Comparison of ENCODE assay signal across 22 cellular contexts in genomic region chr3:183984337-183984736, GRCh38. TPM values are rescaled to one million over a fixed set of nuclear protein-coding genes. Genes with fewer than 3 reads are reported as not detected.
DNase-seq lines count a peak whose midpoint lies in the region; ATAC-seq and TF ChIP-seq lines count a peak whose summit lies in the region.
"Had no signal": no experiment of that assay in that cellular context is flagged by ENCODE, and none has a peak within 500 bp of the region (broad histone marks: within the 10 kb centered on the region; RNA-seq: fewer than 3 reads in every experiment).

No MANE protein-coding gene starts in this region.

- no peaks in the 10 kb centered on the region for H3K27me3 ChIP-seq in CD4-positive, CD25-positive, alpha-beta regulatory T cell (ENCODE audit: control insufficient read depth, insufficient read depth, low read length)
- no peaks in the 10 kb centered on the region for H3K27me3 ChIP-seq in sigmoid colon
- H3K27me3 ChIP-seq: BLaER1 treated with 17β-estradiol and CSF1 and Interleukin-3, amounts not matched to agents 10 nM and 100 nM had no signal

- H3K4me1 Mint-ChIP-seq in CD4-positive, CD25-positive, alpha-beta regulatory T cell = peaks cover 0 to 5% (median 5%) of the 10 kb centered on the region in 4 donors

- intact Hi-C loops in sigmoid colon (cut with DNase I) = no loop called here

- H3K27me3 Mint-ChIP-seq in CD4-positive, CD25-positive, alpha-beta regulatory T cell = no peaks in the 10 kb centered on the region

- 90 to 95% methylated on average over 3 of the region's 3 CpGs for WGBS in sigmoid colon, 2 donors

- no peaks in the 10 kb centered on the region for H3K9me3 ChIP-seq in CD4-positive, CD25-positive, alpha-beta regulatory T cell (ENCODE audit: control insufficient read depth in 2 of 2, low read length in 2 of 2)
- no peaks in the 10 kb centered on the region for H3K9me3 ChIP-seq in sigmoid colon
- H3K9me3 ChIP-seq: BLaER1 treated with 17β-estradiol and CSF1 and Interleukin-3, amounts not matched to agents 10 nM and 100 nM had no signal

- TF ChIP-seq EP300 in sigmoid colon (IDR thresholded peaks at IDR 0.05) = no peak

- no peak for DNase-seq in CD4-positive, CD25-positive, alpha-beta regulatory T cell
- DNase-seq in LNCaP clone FGC (ENCODE audit: low read depth) (no peak), fibroblast of peridontal ligament (ENCODE audit: extremely low read depth) (peak; percentile 40), sigmoid colon (no peak)
- no peak for DNase-seq in activated CD4-positive, alpha-beta T cell treated with anti-CD3 and anti-CD28 coated beads, Interleukin-2, amount 50 U/mL, for 4 hours
- DNase-seq: ACHN, COR-L47, NCI-H1048, NCI-H146, NCI-H2081 treated with DMSO at 0.1 percent for 48 hours, NCI-H226, NCI-H526 treated with DMSO at 0.1 percent for 48 hours had no signal

- H3K4me3 Mint-ChIP-seq in CD4-positive, CD25-positive, alpha-beta regulatory T cell = no peak overlapping the region

- peaks cover 51% of the 10 kb centered on the region for H3K36me3 Mint-ChIP-seq in CD4-positive, CD25-positive, alpha-beta regulatory T cell

- H3K4me3 ChIP-seq in CD4-positive, CD25-positive, alpha-beta regulatory T cell (ENCODE audit: low read depth, low read length) = no peak overlapping the region
- peak overlapping the region; percentile 1; the same call in 1 of the 2 replicates for H3K4me3 ChIP-seq in LNCaP clone FGC (ENCODE audit: low read depth, low read length)
- no peak overlapping the region for H3K4me3 ChIP-seq in sigmoid colon
- H3K4me3 ChIP-seq: BLaER1 treated with 17β-estradiol and CSF1 and Interleukin-3, amounts not matched to agents 10 nM and 100 nM; K562; SK-N-MC had no signal

- H3K36me3 ChIP-seq in CD4-positive, CD25-positive, alpha-beta regulatory T cell (ENCODE audit: control insufficient read depth, insufficient read depth, low read length) = peaks cover 50% of the 10 kb centered on the region
- H3K36me3 ChIP-seq in sigmoid colon = peaks cover 12 to 56% (median 14%) of the 10 kb centered on the region in 4 donors

- H3K27ac Mint-ChIP-seq in CD4-positive, CD25-positive, alpha-beta regulatory T cell = peak overlapping the region in 2 of 3 donors; percentile 12 to 44

- ATAC-seq in CD4-positive, CD25-positive, alpha-beta regulatory T cell (ENCODE audit: low read depth in 2 of 2) = no peak
- no peak for ATAC-seq in HG03097 (IDR thresholded peaks at IDR 0.05; ENCODE audit: low FRiP score, unreplicated experiment)
- no peak for ATAC-seq in HG02763 (IDR thresholded peaks at IDR 0.05; ENCODE audit: unreplicated experiment)
- no peak for ATAC-seq in HG02623 (IDR thresholded peaks at IDR 0.05; ENCODE audit: unreplicated experiment)
- ATAC-seq: HCT116, K562, Panc1, Right ventricle myocardium inferior had no signal

- TF ChIP-seq CTCF in LNCaP clone FGC (IDR thresholded peaks at IDR 0.05; ENCODE audit: control insufficient read depth, extremely low read depth, insufficient read depth) = no peak
- no peak for TF ChIP-seq CTCF in sigmoid colon (IDR thresholded peaks at IDR 0.05)

- no peak overlapping the region for H3K27ac ChIP-seq in CD4-positive, CD25-positive, alpha-beta regulatory T cell (ENCODE audit: insufficient read depth, low read length, poor library complexity, severe bottlenecking)
- peak overlapping the region in 3 of 4 donors; percentile 51 to 61 (median 51) for H3K27ac ChIP-seq in sigmoid colon
- H3K27ac ChIP-seq: BLaER1 treated with 17β-estradiol and CSF1 and Interleukin-3, amounts not matched to agents 10 nM and 100 nM; SK-N-MC had no signal

- no peaks in the 10 kb centered on the region for H3K4me1 ChIP-seq in CD4-positive, CD25-positive, alpha-beta regulatory T cell (ENCODE audit: control insufficient read depth, insufficient read depth, low read length, poor library complexity, severe bottlenecking)
- H3K4me1 ChIP-seq in sigmoid colon = peaks cover 0 to 24% (median 19%) of the 10 kb centered on the region in 4 donors

- no peaks in the 10 kb centered on the region for H3K9me3 Mint-ChIP-seq in CD4-positive, CD25-positive, alpha-beta regulatory T cell

- no peak for TF ChIP-seq POLR2A in sigmoid colon (IDR thresholded peaks at IDR 0.05)

RNA-seq across cellular contexts. Expression of gene ABCC5, which starts 33.3 kb away (rescaled TPM):
- 27.1 TPM for total RNA-seq in CD4-positive, CD25-positive, alpha-beta regulatory T cell
- 10 to 100 TPM; 12.4 to 16.6 (median 13.5) TPM for polyA plus RNA-seq in CD4-positive, CD25-positive, alpha-beta regulatory T cell
- total RNA-seq in sigmoid colon = 10 to 100 TPM; 16.0 to 39.6 (median 21.0) TPM
- polyA plus RNA-seq in sigmoid colon = 10 to 100 TPM; 13.8 to 32.1 (median 22.0) TPM

RNA-seq across cellular contexts. Expression of gene HTR3D, which starts 47.2 kb away (rescaled TPM):
- total RNA-seq in CD4-positive, CD25-positive, alpha-beta regulatory T cell = not detected
- polyA plus RNA-seq in CD4-positive, CD25-positive, alpha-beta regulatory T cell = not detected
- not detected for total RNA-seq in sigmoid colon
- not detected for polyA plus RNA-seq in sigmoid colon
- total RNA-seq: HT1080, K562, Right ventricle myocardium inferior had no signal
- polyA plus RNA-seq: K562 had no signal
